ENCODE assay signal across 9 cellular contexts in genomic region chr6:129672883-129673631, GRCh38. TPM values are rescaled to one million over a fixed set of nuclear protein-coding genes. Genes with fewer than 3 reads are reported as not detected.
DNase-seq lines count a peak whose midpoint lies in the region; ATAC-seq and TF ChIP-seq lines count a peak whose summit lies in the region.
"Had no signal": no experiment of that assay in that cellular context is flagged by ENCODE, and none has a peak within 500 bp of the region (broad histone marks: within the 10 kb centered on the region; RNA-seq: fewer than 3 reads in every experiment).

No MANE protein-coding gene starts in this region.

- TF ChIP-seq POLR2A in spleen (IDR thresholded peaks at IDR 0.05) = no peak

- no peaks in the 10 kb centered on the region for H3K27me3 ChIP-seq in BJ (ENCODE audit: control insufficient read depth, insufficient read depth, low read length)
- H3K27me3 ChIP-seq in spleen (replicated peaks in 1 of 7) = no peaks in the 10 kb centered on the region

- H3K9me3 ChIP-seq in spleen = no peaks in the 10 kb centered on the region

- peaks cover 10 to 43% (median 27%) of the 10 kb centered on the region in 6 donors for H3K4me1 ChIP-seq in spleen

- CTCF ChIA-PET in BJ (lab: Yijun Ruan, JAX) = interaction anchor here (1.0 to 1.5 kb wide), 2 partner anchors 73 to 77 kb away, joined by 3 to 6 read pairs; no protein-coding TSS in a partner anchor

- H3K4me3 ChIP-seq in BJ (ENCODE audit: low read depth, low read length) (no peak overlapping the region), fibroblast of villous mesenchyme (ENCODE audit: low read depth, low read length) (no peak overlapping the region), spleen (peak overlapping the region in 1 of 8 donors; percentile 46)

- no peaks in the 10 kb centered on the region for H3K36me3 ChIP-seq in BJ (ENCODE audit: control insufficient read depth, insufficient read depth, low read length)
- no peaks in the 10 kb centered on the region for H3K36me3 ChIP-seq in spleen

- H3K27ac ChIP-seq in spleen = peak overlapping the region; percentile 45 to 87 (median 74)

- intact Hi-C loops in spleen (cut with DNase I; ENCODE audit: low total_unique reads) = no loop called here

- POLR2A ChIA-PET in BJ (lab: Charles Lee) = interaction anchor here (0.6 to 0.8 kb wide), 2 partner anchors 37 to 40 kb away, joined by 3 read pairs; partner anchors contain the start of gene ARHGAP18

- TF ChIP-seq CTCF in BJ (IDR thresholded peaks at IDR 0.05; ENCODE audit: insufficient read depth, low read depth, low read length) (no peak), fibroblast of villous mesenchyme (IDR thresholded peaks at IDR 0.05; ENCODE audit: insufficient read depth, low read depth, low read length) (no peak), spleen (IDR thresholded peaks at IDR 0.05 in 8 of 11, conservative IDR thresholded peaks at IDR 0.05 in 3 of 11) (no peak)

- ATAC-seq in GM19043 (IDR thresholded peaks at IDR 0.05; ENCODE audit: low read depth, unreplicated experiment) (peak; percentile 78), HG03139 (IDR thresholded peaks at IDR 0.05; ENCODE audit: unreplicated experiment) (peak; percentile 78)

- DNase-seq in BJ (ENCODE audit: low read depth) (peak; percentile 38), SW480 (ENCODE audit: low spot score) (peak; percentile 32), fibroblast of villous mesenchyme (ENCODE audit: low read depth) (peak; percentile 77), spleen (no peak), DMS79 treated with DMSO at 0.1 percent for 48 hours (lab: John Stamatoyannopoulos, UW) (no peak), amniotic stem cell (lab: John Stamatoyannopoulos, UW) (no peak)
- DNase-seq: naive B cell had no signal

- 41 to 70% (median 64%) methylated on average over 2 of the region's 2 CpGs for WGBS in spleen, 5 donors

RNA-seq across cellular contexts. Expression of gene ARHGAP18, which starts 36.9 kb away (rescaled TPM):
- polyA plus RNA-seq in BJ (2011; rRNA removed) = 9.8 and 15.9 TPM in 2 replicates
- 15.4 and 22.8 TPM in 2 replicates for polyA minus RNA-seq in BJ (2011; rRNA and poly(A)+ RNA removed)
- 30.9 and 47.1 TPM in 2 replicates for total RNA-seq in fibroblast of villous mesenchyme
- total RNA-seq in spleen = 10 to 100 TPM; 13.0 to 18.7 (median 16.1) TPM
- polyA plus RNA-seq in spleen = 1 to 10 TPM; 4.6 to 5.6 (median 5.0) TPM

Comparison
In these comparisons a context has a peak if more than half of its experiments do, and no peak if none do; other contexts are left out.
1. DNase-seq: peak in BJ (single experiment), SW480 (single experiment) and fibroblast of villous mesenchyme (single experiment); none in spleen (single experiment), DMS79 treated with DMSO at 0.1 percent for 48 hours (single experiment) and amniotic stem cell (single experiment).